ENCODE assay signal across 9 cellular contexts in the genomic region with DNA sequence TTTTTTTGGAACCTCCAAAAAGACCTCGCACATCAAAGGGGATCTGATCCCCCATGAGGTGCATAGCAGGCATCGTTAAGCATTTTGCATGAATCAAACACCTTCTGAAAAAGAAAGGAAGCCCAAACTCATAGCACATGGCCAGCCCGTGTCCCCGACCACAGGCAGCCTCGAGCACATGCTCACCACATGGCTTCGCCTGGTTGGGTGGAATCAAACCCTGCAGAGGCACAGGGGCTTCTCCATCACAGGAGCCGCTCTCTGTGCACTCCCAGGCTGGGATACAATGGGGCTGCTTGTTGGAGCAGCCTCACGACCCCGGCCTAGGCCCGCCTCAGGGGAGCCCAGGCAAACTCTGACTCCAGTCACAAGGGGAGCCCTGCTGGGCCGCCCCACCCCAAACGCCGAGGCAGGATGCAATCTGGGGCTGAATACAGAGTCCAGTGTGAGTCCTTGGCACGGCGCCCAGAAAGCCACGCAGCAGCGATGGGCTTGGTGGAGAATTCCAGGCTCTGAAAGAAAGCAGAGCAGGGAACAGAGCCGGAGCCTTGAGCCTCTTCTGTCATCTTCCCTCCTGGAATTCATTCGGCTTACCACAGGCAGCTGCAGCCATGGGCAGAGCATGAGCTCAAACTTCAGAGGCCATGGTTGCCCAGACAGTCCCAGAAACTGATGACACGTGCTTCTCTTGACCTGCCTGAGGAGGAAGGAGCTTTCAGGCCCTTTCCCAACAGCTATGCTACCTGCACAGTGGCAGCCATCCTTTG.
A peak's percentile ranks its signal among the peaks of the same experiment; 100 is the strongest.
DNase-seq lines count a peak whose midpoint lies in the region; ATAC-seq and TF ChIP-seq lines count a peak whose summit lies in the region.
"Had no signal": no experiment of that assay in that cellular context is flagged by ENCODE, and none has a peak within 500 bp of the region (broad histone marks: within the 10 kb centered on the region; RNA-seq: fewer than 3 reads in every experiment).

No MANE protein-coding gene starts in this region.

- H3K27me3 ChIP-seq in WERI-Rb-1 (ENCODE audit: insufficient read depth, low read depth, severe bottlenecking) = no peaks in the 10 kb centered on the region
- no peaks in the 10 kb centered on the region for H3K27me3 ChIP-seq in heart left ventricle
- no peaks in the 10 kb centered on the region for H3K27me3 ChIP-seq in rectal smooth muscle tissue (ENCODE audit: control insufficient read depth, insufficient read depth, low read length)
- H3K27me3 ChIP-seq in vagina = no peaks in the 10 kb centered on the region
- H3K27me3 ChIP-seq: upper lobe of left lung had no signal

- H3K36me3 ChIP-seq in WERI-Rb-1 (no peaks in the 10 kb centered on the region), heart left ventricle (no peaks in the 10 kb centered on the region), rectal smooth muscle tissue (ENCODE audit: control insufficient read depth, insufficient read depth, low read length) (no peaks in the 10 kb centered on the region), vagina (no peaks in the 10 kb centered on the region)
- H3K36me3 ChIP-seq: upper lobe of left lung had no signal

- H3K4me3 ChIP-seq in WERI-Rb-1 (ENCODE audit: low read depth, low read length) = no peak overlapping the region
- H3K4me3 ChIP-seq in heart left ventricle = no peak overlapping the region
- no peak overlapping the region for H3K4me3 ChIP-seq in rectal smooth muscle tissue (ENCODE audit: low read length)
- no peak overlapping the region for H3K4me3 ChIP-seq in vagina
- H3K4me3 ChIP-seq: upper lobe of left lung had no signal

- ATAC-seq in heart left ventricle = peak; percentile 53 to 86 (median 79)
- no peak for ATAC-seq in GM18519 (IDR thresholded peaks at IDR 0.05; ENCODE audit: low FRiP score, unreplicated experiment)

- no peak for TF ChIP-seq CTCF in WERI-Rb-1 (IDR thresholded peaks at IDR 0.05; ENCODE audit: low read depth, low read length)
- no peak for TF ChIP-seq CTCF in heart left ventricle (IDR thresholded peaks at IDR 0.05)
- TF ChIP-seq CTCF in vagina (IDR thresholded peaks at IDR 0.05) = no peak

- DNase-seq in Daoy (ENCODE audit: low read depth) = peak; percentile 77
- no peak for DNase-seq in WERI-Rb-1
- DNase-seq in heart left ventricle = peak; percentile 88 to 93 (median 91)
- DNase-seq in stimulated activated CD4-positive, alpha-beta T cell treated with anti-CD3 and anti-CD28 coated beads, Interleukin-1b, Interleukin-23, amount 100 ng/mL, for 48 hours = no peak
- no peak for DNase-seq in vagina (ENCODE audit: extremely low spot score in 2 of 2)
- DNase-seq in NCI-H446 treated with DMSO at 0.1 percent for 48 hours (lab: John Stamatoyannopoulos, UW) = no peak

- H3K27ac ChIP-seq in WERI-Rb-1 = peak overlapping the region; percentile 1; the same call in 1 of the 2 replicates
- peak overlapping the region in 4 of 12 donors; percentile 24 to 49 (median 35) for H3K27ac ChIP-seq in heart left ventricle
- H3K27ac ChIP-seq in rectal smooth muscle tissue (ENCODE audit: low read depth, low read length) = peak overlapping the region; percentile 57
- H3K27ac ChIP-seq in vagina = no peak overlapping the region
- H3K27ac ChIP-seq: upper lobe of left lung had no signal

- TF ChIP-seq POLR2A in heart left ventricle (IDR thresholded peaks at IDR 0.05) = no peak
- no peak for TF ChIP-seq POLR2A in vagina (IDR thresholded peaks at IDR 0.05)

- H3K4me1 ChIP-seq in heart left ventricle (peaks cover 0 to 27% (median 17%) of the 10 kb centered on the region in 12 donors), rectal smooth muscle tissue (ENCODE audit: control insufficient read depth, insufficient read depth, low read length) (peaks cover 11% of the 10 kb centered on the region), vagina (peaks cover 22% of the 10 kb centered on the region)

- 38 to 78% (median 40%) methylated on average over 7 to 20 of the region's 20 CpGs for WGBS in heart left ventricle, 4 donors

- H3K9ac ChIP-seq in rectal smooth muscle tissue (ENCODE audit: low read length) = no peak overlapping the region

- peaks cover 13% of the 10 kb centered on the region for H3K9me3 ChIP-seq in WERI-Rb-1 (ENCODE audit: severe bottlenecking)
- peaks cover 0 to 2% (median 0%) of the 10 kb centered on the region in 12 donors for H3K9me3 ChIP-seq in heart left ventricle
- H3K9me3 ChIP-seq in vagina = no peaks in the 10 kb centered on the region
- H3K9me3 ChIP-seq: upper lobe of left lung had no signal

- intact Hi-C loops in heart left ventricle (cut with DNase I) (loop anchor here in 2 of 10 donors (1.0 to 10.0 kb wide), 2 partner anchors 440 to 593 kb away; a partner anchor contains a TSS), vagina (cut with DNase I) (no loop called here)

Comparison
In these comparisons a context has a peak if more than half of its experiments do, and no peak if none do; other contexts are left out.
1. DNase-seq: peak in Daoy (single experiment) and heart left ventricle (5 of 5); none in WERI-Rb-1 (single experiment), stimulated activated CD4-positive, alpha-beta T cell treated with anti-CD3 and anti-CD28 coated beads, Interleukin-1b, Interleukin-23, amount 100 ng/mL, for 48 hours (single experiment), vagina (0 of 2) and NCI-H446 treated with DMSO at 0.1 percent for 48 hours (single experiment).